Comparison of ENCODE assay signal across 22 cellular contexts in genomic region chr9:38435526-38435925, GRCh38. TPM values are rescaled to one million over a fixed set of nuclear protein-coding genes. Genes with fewer than 3 reads are reported as not detected.
DNase-seq lines count a peak whose midpoint lies in the region; ATAC-seq and TF ChIP-seq lines count a peak whose summit lies in the region.
"Had no signal": no experiment of that assay in that cellular context is flagged by ENCODE, and none has a peak within 500 bp of the region (broad histone marks: within the 10 kb centered on the region; RNA-seq: fewer than 3 reads in every experiment).

No MANE protein-coding gene starts in this region.

- peak overlapping the region; percentile 7; the same call in 1 of the 2 replicates for H2AFZ ChIP-seq in GM23248

- H3K9me2 ChIP-seq in GM23248 (ENCODE audit: insufficient read depth), result no peaks in the 10 kb centered on the region

- intact Hi-C loops in left ventricle myocardium inferior (cut with micrococcal nuclease), result no loop called here

- H3K4me1 ChIP-seq in GM23248 (ENCODE audit: insufficient read depth), result peaks cover 34% of the 10 kb centered on the region
- no peaks in the 10 kb centered on the region for H3K4me1 ChIP-seq in left ventricle myocardium inferior

- 27 to 31% methylated on average over 2 of the region's 2 CpGs for WGBS in GM23248 (ENCODE audit: low coverage in 1 of 2, low lambda C conversion rate in 2 of 2, missing lambda C conversion rate in 2 of 2), 2 experiments

- TF ChIP-seq CTCF in AG10803 (conservative IDR thresholded peaks at IDR 0.05; ENCODE audit: low read length), result no peak
- no peak for TF ChIP-seq CTCF in VCaP (conservative IDR thresholded peaks at IDR 0.05)
- no peak for TF ChIP-seq CTCF in left ventricle myocardium inferior (IDR thresholded peaks at IDR 0.05; ENCODE audit: borderline replicate concordance)

- H3K4me3 ChIP-seq in AG10803 (ENCODE audit: low read length), result no peak overlapping the region
- no peak overlapping the region for H3K4me3 ChIP-seq in GM23248
- no peak overlapping the region for H3K4me3 ChIP-seq in left ventricle myocardium inferior

- H3K27ac ChIP-seq in GM23248, result peak overlapping the region; percentile 16
- H3K27ac ChIP-seq in VCaP, result 0 out of 2 replicates have a peak overlapping the region, but pooled peaks have one; percentile 85
- H3K27ac ChIP-seq in left ventricle myocardium inferior (replicated peaks), result no peak overlapping the region
- H3K27ac ChIP-seq: RWPE1 had no signal

- H3K36me3 ChIP-seq in GM23248 (ENCODE audit: low read depth), result no peaks in the 10 kb centered on the region
- H3K36me3 ChIP-seq in left ventricle myocardium inferior, result no peaks in the 10 kb centered on the region

- peaks cover 20% of the 10 kb centered on the region for H3F3A ChIP-seq in GM23248 (ENCODE audit: insufficient read depth)

- DNase-seq in AG10803 (ENCODE audit: low read depth) (peak; percentile 83), GM23248 (peak; percentile 53), hepatic stellate cell (ENCODE audit: low spot score) (peak; percentile 34), T1000 (lab: John Stamatoyannopoulos, UW) (no peak), left ventricle myocardium inferior (no peak)
- DNase-seq in NK-92 treated with Interleukin-12 subunit alpha and Interleukin-12 subunit beta, amount 100 ng/mL, for 24 hours (lab: John Stamatoyannopoulos, UW), result no peak
- DNase-seq: 8988T; C1 segment of cervical spinal cord; CD8-positive, alpha-beta memory T cell; DMS79 treated with DMSO at 0.1 percent for 48 hours; KG1; NCI-H1048; NCI-H1436; NCI-H1930; NCI-H345; NCI-H524 treated with DMSO at 0.1 percent for 48 hours; PC-3 had no signal

- no peaks in the 10 kb centered on the region for H3K27me3 ChIP-seq in GM23248 (replicated peaks; ENCODE audit: insufficient read depth)
- H3K27me3 ChIP-seq in left ventricle myocardium inferior (ENCODE audit: low read depth), result peaks cover 36% of the 10 kb centered on the region

- no peaks in the 10 kb centered on the region for H3K79me2 ChIP-seq in GM23248 (ENCODE audit: insufficient read depth)

- peak overlapping the region; percentile 57 for H3K4me2 ChIP-seq in GM23248 (ENCODE audit: unreplicated experiment)

- H3K9me3 ChIP-seq in GM23248 (ENCODE audit: low read depth) (no peaks in the 10 kb centered on the region), left ventricle myocardium inferior (replicated peaks) (no peaks in the 10 kb centered on the region)

- no peaks in the 10 kb centered on the region for H4K20me1 ChIP-seq in GM23248 (ENCODE audit: insufficient read depth)

- in situ Hi-C loops in GM23248 (cut with MboI), result no loop called here

- peak overlapping the region; percentile 1; the same call in 1 of the 2 replicates for H3K9ac ChIP-seq in GM23248

- ATAC-seq in GM18867 (IDR thresholded peaks at IDR 0.05; ENCODE audit: unreplicated experiment), result no peak
- ATAC-seq: HCT116, PC-3 had no signal

RNA-seq across cellular contexts. Expression of gene IGFBPL1, which starts 11.3 kb away (rescaled TPM):
- 0.76 TPM in 1 of 2 replicates, not detected in the other for total RNA-seq in GM23248 (2014; rRNA removed; shearing (Covaris generic))
- 0.34 and 0.35 TPM in 2 replicates for polyA plus RNA-seq in GM23248 (2016; fragmentation: Nextera tagmentation; extraction: Ambion mirVana)
- total RNA-seq in left ventricle myocardium inferior, result not detected
- total RNA-seq: CD8-positive, alpha-beta memory T cell had no signal
- polyA plus RNA-seq: CD8-positive, alpha-beta memory T cell; HepG2 had no signal

RNA-seq across cellular contexts. Expression of gene ALDH1B1, which starts 43.0 kb away (rescaled TPM):
- 25.7 and 26.9 TPM in 2 replicates for total RNA-seq in GM23248 (2014; rRNA removed; shearing (Covaris generic))
- 39.4 and 39.5 TPM in 2 replicates for polyA plus RNA-seq in GM23248 (2016; fragmentation: Nextera tagmentation; extraction: Ambion mirVana)
- total RNA-seq in left ventricle myocardium inferior, result 21.6 TPM

Comparison
In these comparisons a context has a peak if more than half of its experiments do, and no peak if none do; other contexts are left out.
1. DNase-seq: peak in AG10803 (single experiment), GM23248 (single experiment) and hepatic stellate cell (single experiment); none in T1000 (single experiment), left ventricle myocardium inferior (single experiment) and NK-92 treated with Interleukin-12 subunit alpha and Interleukin-12 subunit beta, amount 100 ng/mL, for 24 hours (single experiment).